In the genomic region with DNA sequence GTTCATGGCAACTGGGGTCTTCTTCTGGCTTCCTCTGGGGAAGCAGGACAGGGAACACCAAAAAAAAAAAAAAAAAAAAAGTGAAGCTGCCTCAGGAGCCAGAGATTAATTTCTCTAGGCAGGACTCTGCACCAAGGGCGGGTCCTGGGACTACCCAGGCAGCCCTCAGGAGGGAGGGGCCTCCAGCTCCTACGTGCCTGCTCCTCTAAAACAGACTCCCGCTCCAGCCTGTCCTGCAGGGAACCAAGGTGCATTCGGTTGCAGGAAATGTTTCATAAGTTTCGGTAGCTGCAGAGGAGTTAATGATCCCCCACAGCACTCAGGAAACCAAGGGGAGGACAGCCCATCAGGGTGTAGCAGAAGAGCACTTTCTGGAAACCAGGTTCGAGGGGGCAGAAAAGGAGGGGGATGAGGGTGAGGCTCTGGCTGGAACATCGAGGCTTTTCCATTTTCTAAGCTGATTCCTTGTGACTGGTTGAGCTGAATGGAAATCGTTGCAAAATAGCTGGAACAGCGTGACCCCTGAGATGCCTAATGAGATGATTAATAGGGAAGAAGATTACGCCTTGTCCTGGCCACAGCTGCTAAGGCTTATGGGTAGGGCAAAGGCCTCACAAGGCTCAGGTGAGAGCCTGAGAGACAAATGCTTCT, we compare ENCODE assay signal across 16 cellular contexts.
DNase-seq lines count a peak whose midpoint lies in the region; ATAC-seq, FAIRE-seq and TF ChIP-seq lines count a peak whose summit lies in the region.
"Had no signal": no experiment of that assay in that cellular context is flagged by ENCODE, and none has a peak within 500 bp of the region (broad histone marks: within the 10 kb centered on the region; RNA-seq: fewer than 3 reads in every experiment).

No MANE protein-coding gene starts in this region.

- no peak overlapping the region for H3K9ac ChIP-seq in keratinocyte (ENCODE audit: control insufficient read depth, extremely low read depth, insufficient read depth, low read length)

- peaks cover 12% of the 10 kb centered on the region for H3K4me1 ChIP-seq in keratinocyte (ENCODE audit: control insufficient read depth, extremely low read depth, insufficient read depth, low read length)
- H3K4me1 ChIP-seq: adrenal gland had no signal

- intact Hi-C loops in posterior vena cava (cut with DNase I): no loop called here

- no peaks in the 10 kb centered on the region for H3K9me1 ChIP-seq in keratinocyte (ENCODE audit: control insufficient read depth, extremely low read depth, insufficient read depth, low read length)

- no peaks in the 10 kb centered on the region for H3K9me3 Mint-ChIP-seq in activated T-cell treated with anti-CD3 and anti-CD28 coated beads, Interleukin-2, amount 50 U/mL, for 4 hours
- H3K9me3 Mint-ChIP-seq: activated CD4-positive, alpha-beta memory T cell treated with anti-CD3 and anti-CD28 coated beads, Interleukin-2, amount 10 ng/mL, durations not matched to agents 7 days and 5 days; activated T-helper 1 cell treated with anti-CD3 and anti-CD28 coated beads, Interleukin-12 subunit alpha, Interleukin-12 subunit beta, Interleukin-2, Interleukin-4 antibody, amounts not matched to agents 30 ng/mL and 10 ng/mL and 1 ng/mL, durations not matched to agents 14 hours and 24 hours and 36 hours; CD4-positive, alpha-beta memory T cell; neural crest cell had no signal

- no peak overlapping the region for H3K27ac ChIP-seq in keratinocyte (ENCODE audit: control insufficient read depth, insufficient read depth, low read length)

- H3K4me3 Mint-ChIP-seq in activated T-cell treated with anti-CD3 and anti-CD28 coated beads, Interleukin-2, amount 50 U/mL, for 4 hours: no peak overlapping the region
- H3K4me3 Mint-ChIP-seq: activated CD4-positive, alpha-beta memory T cell treated with anti-CD3 and anti-CD28 coated beads, Interleukin-2, amount 10 ng/mL, durations not matched to agents 7 days and 5 days; activated T-helper 1 cell treated with anti-CD3 and anti-CD28 coated beads, Interleukin-12 subunit alpha, Interleukin-12 subunit beta, Interleukin-2, Interleukin-4 antibody, amounts not matched to agents 30 ng/mL and 10 ng/mL and 1 ng/mL, durations not matched to agents 14 hours and 24 hours and 36 hours; CD4-positive, alpha-beta memory T cell; neural crest cell had no signal

- no peak overlapping the region for H3K4me3 ChIP-seq in H7 (ENCODE audit: insufficient read depth, low read depth, low read length)
- H3K4me3 ChIP-seq in choroid plexus epithelial cell (ENCODE audit: low read depth, low read length): no peak overlapping the region
- H3K4me3 ChIP-seq in keratinocyte (ENCODE audit: control insufficient read depth in 2 of 3, extremely low read depth in 1 of 3, insufficient read depth in 2 of 3, low read depth in 1 of 3, low read length in 3 of 3): peak overlapping the region in 1 of 3 experiments; percentile 4
- H3K4me3 ChIP-seq: adrenal gland, tibial artery had no signal

- no peak for FAIRE-seq in keratinocyte (lab: Jason Lieb, UNC)

- H4K20me1 ChIP-seq in keratinocyte (ENCODE audit: control insufficient read depth, extremely low read depth, insufficient read depth, low read length): no peaks in the 10 kb centered on the region

- H3K36me3 Mint-ChIP-seq in activated T-cell treated with anti-CD3 and anti-CD28 coated beads, Interleukin-2, amount 50 U/mL, for 4 hours (ENCODE audit: insufficient read depth): no peaks in the 10 kb centered on the region
- H3K36me3 Mint-ChIP-seq: CD4-positive, alpha-beta memory T cell had no signal

- peak overlapping the region; percentile 47 for H3K4me2 ChIP-seq in keratinocyte (ENCODE audit: control insufficient read depth, extremely low read depth, insufficient read depth, low read depth, low read length)

- no peaks in the 10 kb centered on the region for H3K27me3 Mint-ChIP-seq in activated T-cell treated with anti-CD3 and anti-CD28 coated beads, Interleukin-2, amount 50 U/mL, for 4 hours (ENCODE audit: low read depth)
- H3K27me3 Mint-ChIP-seq: activated CD4-positive, alpha-beta memory T cell treated with anti-CD3 and anti-CD28 coated beads, Interleukin-2, amount 10 ng/mL, durations not matched to agents 7 days and 5 days; CD4-positive, alpha-beta memory T cell had no signal

- H3K36me3 ChIP-seq in H7 (replicated peaks; ENCODE audit: control insufficient read depth, insufficient read depth, low read length): no peaks in the 10 kb centered on the region
- H3K36me3 ChIP-seq in keratinocyte (ENCODE audit: control insufficient read depth in 2 of 2, extremely low read depth in 1 of 2, insufficient read depth in 2 of 2, low read length in 2 of 2): no peaks in the 10 kb centered on the region
- H3K36me3 ChIP-seq: adrenal gland, tibial artery had no signal

- no peaks in the 10 kb centered on the region for H3K9me3 ChIP-seq in keratinocyte (ENCODE audit: control insufficient read depth, low read depth, low read length)
- H3K9me3 ChIP-seq: adrenal gland, tibial artery had no signal

- no peaks in the 10 kb centered on the region for H3K79me2 ChIP-seq in keratinocyte (ENCODE audit: control insufficient read depth, insufficient read depth, low read length)

- DNase-seq in H7 (peak; percentile 59), choroid plexus epithelial cell (ENCODE audit: low read depth) (peak; percentile 28), keratinocyte (ENCODE audit: low read depth, low spot score) (no peak), posterior vena cava (ENCODE audit: low spot score) (peak; percentile 85), NCI-H345 treated with DMSO at 0.1 percent for 48 hours (lab: John Stamatoyannopoulos, UW; ENCODE audit: unreplicated experiment) (no peak), NCI-H2029 (lab: John Stamatoyannopoulos, UW) (no peak)
- DNase-seq in activated T-cell treated with anti-CD3 and anti-CD28 coated beads, Interleukin-2, amount 50 U/mL, for 4 hours: no peak
- DNase-seq: activated CD4-positive, alpha-beta memory T cell treated with anti-CD3 and anti-CD28 coated beads, Interleukin-2, amount 10 ng/mL, durations not matched to agents 7 days and 5 days; CD4-positive, alpha-beta memory T cell; hypothalamus; SW 1271 had no signal

- no peaks in the 10 kb centered on the region for H3K27me3 ChIP-seq in H7 (ENCODE audit: control insufficient read depth, insufficient read depth, low read length)
- no peaks in the 10 kb centered on the region for H3K27me3 ChIP-seq in keratinocyte (ENCODE audit: control insufficient read depth, extremely low read depth, insufficient read depth, low read length)
- H3K27me3 ChIP-seq: adrenal gland, tibial artery had no signal

- no peak for ATAC-seq in HG02642 (IDR thresholded peaks at IDR 0.05; ENCODE audit: poor library complexity, unreplicated experiment)
- ATAC-seq in activated T-cell treated with anti-CD3 and anti-CD28 coated beads, Interleukin-2, amount 50 U/mL, for 4 hours: no peak

- dilution Hi-C loops in keratinocyte (cut with MboI; ENCODE audit: extremely low pct_ligation_motif_present, low sequenced_read_pairs): no loop called here

- TF ChIP-seq CTCF in choroid plexus epithelial cell (conservative IDR thresholded peaks at IDR 0.05; ENCODE audit: low read depth, low read length) (no peak), keratinocyte (optimal IDR thresholded peaks at IDR 0.05 in 1 of 3, IDR thresholded peaks at IDR 0.05 in 1 of 3, conservative IDR thresholded peaks at IDR 0.05 in 1 of 3; ENCODE audit: extremely low read depth in 1 of 3, insufficient read depth in 2 of 3, low read length in 3 of 3) (no peak)

- H2AFZ ChIP-seq in keratinocyte (ENCODE audit: control insufficient read depth, low read length): peak overlapping the region; percentile 85

- H3K4me1 Mint-ChIP-seq in activated T-cell treated with anti-CD3 and anti-CD28 coated beads, Interleukin-2, amount 50 U/mL, for 4 hours (ENCODE audit: low read depth): no peaks in the 10 kb centered on the region
- H3K4me1 Mint-ChIP-seq: activated CD4-positive, alpha-beta memory T cell treated with anti-CD3 and anti-CD28 coated beads, Interleukin-2, amount 10 ng/mL, durations not matched to agents 7 days and 5 days; CD4-positive, alpha-beta memory T cell; neural crest cell had no signal

Comparison
In these comparisons a context has a peak if more than half of its experiments do, and no peak if none do; other contexts are left out.
1. DNase-seq: peak in H7 (single experiment), choroid plexus epithelial cell (single experiment) and posterior vena cava (single experiment); none in keratinocyte (single experiment), NCI-H345 treated with DMSO at 0.1 percent for 48 hours (single experiment), NCI-H2029 (single experiment) and activated T-cell treated with anti-CD3 and anti-CD28 coated beads, Interleukin-2, amount 50 U/mL, for 4 hours (single experiment).